In the genomic region with DNA sequence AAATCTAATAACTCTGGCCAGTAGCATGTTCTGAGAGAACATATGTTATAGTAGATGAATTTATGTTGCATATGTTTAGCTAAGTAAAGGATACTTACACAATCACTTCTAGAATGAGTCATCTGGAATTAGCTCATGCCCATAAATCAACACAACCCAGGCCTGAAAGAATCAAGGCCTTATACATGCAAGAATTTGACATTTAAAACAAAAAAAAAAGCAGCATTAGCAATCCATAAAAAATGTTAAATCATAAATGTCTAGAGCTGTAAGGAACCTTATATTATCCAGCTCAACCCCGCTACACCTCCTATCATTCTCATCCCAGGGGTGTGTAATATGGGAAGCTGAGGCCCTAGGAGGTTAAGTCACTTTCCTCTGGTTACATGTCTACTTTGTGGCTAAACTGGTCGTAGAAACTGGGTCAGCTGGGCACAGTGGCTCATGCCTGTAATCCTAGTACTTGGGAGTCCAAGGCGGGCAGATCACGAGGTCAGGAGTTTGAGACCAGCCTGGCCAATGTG, we compare ENCODE assay signal across 9 cellular contexts.
DNase-seq lines count a peak whose midpoint lies in the region; ATAC-seq and TF ChIP-seq lines count a peak whose summit lies in the region.
"Had no signal": no experiment of that assay in that cellular context is flagged by ENCODE, and none has a peak within 500 bp of the region (broad histone marks: within the 10 kb centered on the region; RNA-seq: fewer than 3 reads in every experiment).

No MANE protein-coding gene starts in this region.

- H3K27me3 ChIP-seq in MM.1S (replicated peaks; ENCODE audit: insufficient read depth, low read length): no peaks in the 10 kb centered on the region

- no peak overlapping the region for H3K4me3 ChIP-seq in MM.1S (ENCODE audit: low read length)

- H3K36me3 Mint-ChIP-seq in type B pancreatic cell: peaks cover 11% of the 10 kb centered on the region

- no peaks in the 10 kb centered on the region for H3K36me3 ChIP-seq in MM.1S (replicated peaks; ENCODE audit: insufficient read depth, low read length)

- peaks cover 23% of the 10 kb centered on the region for H3F3A ChIP-seq in MM.1S (ENCODE audit: insufficient read depth, low read length)

- peak; percentile 18 for DNase-seq in NK-92 treated with Interleukin-12 subunit alpha and Interleukin-12 subunit beta, amount 100 ng/mL, for 24 hours (lab: John Stamatoyannopoulos, UW)
- DNase-seq in NK-92 (lab: John Stamatoyannopoulos, UW; ENCODE audit: unreplicated experiment) (no peak), foreskin melanocyte (peak; percentile 92), type B pancreatic cell (ENCODE audit: extremely low spot score, unreplicated experiment) (no peak), MM.1S (no peak)
- no peak for DNase-seq in stimulated activated CD4-positive, alpha-beta T cell treated with anti-CD3 and anti-CD28 coated beads, Interleukin-4, amount 100 ng/mL, for 1 hour

- H3K4me2 ChIP-seq in MM.1S (ENCODE audit: low read depth, low read length): no peak overlapping the region

- H3K27me3 Mint-ChIP-seq in type B pancreatic cell: no peaks in the 10 kb centered on the region
- H3K27me3 Mint-ChIP-seq: central memory CD8-positive, alpha-beta T cell had no signal

- TF ChIP-seq CTCF in type B pancreatic cell (conservative IDR thresholded peaks at IDR 0.05) (no peak), MM.1S (IDR thresholded peaks at IDR 0.05; ENCODE audit: low read length) (no peak)

- peak; percentile 78 for ATAC-seq in SK-N-SH treated with all-trans-retinoic acid at 6 μM for 48 hours
- no peak for ATAC-seq in HG03439 (IDR thresholded peaks at IDR 0.05; ENCODE audit: unreplicated experiment)

- no peak overlapping the region for H3K27ac ChIP-seq in MM.1S (ENCODE audit: low read length)

- no peak overlapping the region for H3K9ac ChIP-seq in MM.1S (ENCODE audit: low read length)

- H3K4me1 Mint-ChIP-seq in type B pancreatic cell (ENCODE audit: unreplicated experiment): peaks cover 25% of the 10 kb centered on the region
- H3K4me1 Mint-ChIP-seq: central memory CD8-positive, alpha-beta T cell had no signal

- H3K9me3 Mint-ChIP-seq in type B pancreatic cell: peaks cover 13% of the 10 kb centered on the region
- H3K9me3 Mint-ChIP-seq: central memory CD8-positive, alpha-beta T cell had no signal

- H3K9me3 ChIP-seq in MM.1S (replicated peaks; ENCODE audit: insufficient read depth, low read length): no peaks in the 10 kb centered on the region

- H3K27ac Mint-ChIP-seq in type B pancreatic cell: peak overlapping the region; percentile 33

- no peaks in the 10 kb centered on the region for H4K20me1 ChIP-seq in MM.1S (ENCODE audit: insufficient read depth, low read length)

- no peaks in the 10 kb centered on the region for H3K79me2 ChIP-seq in MM.1S (ENCODE audit: low read length)

- H3K4me1 ChIP-seq in MM.1S (ENCODE audit: low read length): peaks cover 56% of the 10 kb centered on the region

- H2AFZ ChIP-seq in MM.1S (ENCODE audit: low read length): no peak overlapping the region

- H3K9me2 ChIP-seq in MM.1S (replicated peaks; ENCODE audit: insufficient read depth, low read length): no peaks in the 10 kb centered on the region

- H3K4me3 Mint-ChIP-seq in type B pancreatic cell: peak overlapping the region; percentile 10
- H3K4me3 Mint-ChIP-seq: central memory CD8-positive, alpha-beta T cell had no signal

TF ChIP-seq in SK-N-SH treated with all-trans-retinoic acid at 6 μM for 48 hours, 23 proteins besides CTCF, POLR2A, EP300 and RAD21 (continues in another document):
- TF ChIP-seq TOX (CRISPR knock-in tag; IDR thresholded peaks at IDR 0.05; ENCODE audit: borderline replicate concordance) (peak; percentile 80; the same call in 1 of the 2 replicates), CSDC2 (CRISPR knock-in tag; IDR thresholded peaks at IDR 0.05) (0 out of 2 replicates have a peak, but pooled peaks have one; percentile 73), TCF4 (CRISPR knock-in tag; IDR thresholded peaks at IDR 0.05; ENCODE audit: borderline replicate concordance) (no peak), ISL1 (CRISPR knock-in tag; IDR thresholded peaks at IDR 0.05) (peak; percentile 95), ZC3H10 (CRISPR knock-in tag; IDR thresholded peaks at IDR 0.05) (0 out of 2 replicates have a peak, but pooled peaks have one; percentile 60), ZFP3 (CRISPR knock-in tag; IDR thresholded peaks at IDR 0.05) (no peak), BACH2 (CRISPR knock-in tag; IDR thresholded peaks at IDR 0.05; ENCODE audit: borderline replicate concordance) (no peak), ESRRG (CRISPR knock-in tag; IDR thresholded peaks at IDR 0.05) (no peak)
- TF ChIP-seq, protein P1, sequence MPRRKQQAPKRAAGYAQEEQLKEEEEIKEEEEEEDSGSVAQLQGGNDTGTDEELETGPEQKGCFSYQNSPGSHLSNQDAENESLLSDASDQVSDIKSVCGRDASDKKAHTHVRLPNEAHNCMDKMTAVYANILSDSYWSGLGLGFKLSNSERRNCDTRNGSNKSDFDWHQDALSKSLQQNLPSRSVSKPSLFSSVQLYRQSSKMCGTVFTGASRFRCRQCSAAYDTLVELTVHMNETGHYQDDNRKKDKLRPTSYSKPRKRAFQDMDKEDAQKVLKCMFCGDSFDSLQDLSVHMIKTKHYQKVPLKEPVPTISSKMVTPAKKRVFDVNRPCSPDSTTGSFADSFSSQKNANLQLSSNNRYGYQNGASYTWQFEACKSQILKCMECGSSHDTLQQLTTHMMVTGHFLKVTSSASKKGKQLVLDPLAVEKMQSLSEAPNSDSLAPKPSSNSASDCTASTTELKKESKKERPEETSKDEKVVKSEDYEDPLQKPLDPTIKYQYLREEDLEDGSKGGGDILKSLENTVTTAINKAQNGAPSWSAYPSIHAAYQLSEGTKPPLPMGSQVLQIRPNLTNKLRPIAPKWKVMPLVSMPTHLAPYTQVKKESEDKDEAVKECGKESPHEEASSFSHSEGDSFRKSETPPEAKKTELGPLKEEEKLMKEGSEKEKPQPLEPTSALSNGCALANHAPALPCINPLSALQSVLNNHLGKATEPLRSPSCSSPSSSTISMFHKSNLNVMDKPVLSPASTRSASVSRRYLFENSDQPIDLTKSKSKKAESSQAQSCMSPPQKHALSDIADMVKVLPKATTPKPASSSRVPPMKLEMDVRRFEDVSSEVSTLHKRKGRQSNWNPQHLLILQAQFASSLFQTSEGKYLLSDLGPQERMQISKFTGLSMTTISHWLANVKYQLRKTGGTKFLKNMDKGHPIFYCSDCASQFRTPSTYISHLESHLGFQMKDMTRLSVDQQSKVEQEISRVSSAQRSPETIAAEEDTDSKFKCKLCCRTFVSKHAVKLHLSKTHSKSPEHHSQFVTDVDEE (CRISPR knock-in tag; IDR thresholded peaks at IDR 0.05): no peak
- TF ChIP-seq, protein P2, sequence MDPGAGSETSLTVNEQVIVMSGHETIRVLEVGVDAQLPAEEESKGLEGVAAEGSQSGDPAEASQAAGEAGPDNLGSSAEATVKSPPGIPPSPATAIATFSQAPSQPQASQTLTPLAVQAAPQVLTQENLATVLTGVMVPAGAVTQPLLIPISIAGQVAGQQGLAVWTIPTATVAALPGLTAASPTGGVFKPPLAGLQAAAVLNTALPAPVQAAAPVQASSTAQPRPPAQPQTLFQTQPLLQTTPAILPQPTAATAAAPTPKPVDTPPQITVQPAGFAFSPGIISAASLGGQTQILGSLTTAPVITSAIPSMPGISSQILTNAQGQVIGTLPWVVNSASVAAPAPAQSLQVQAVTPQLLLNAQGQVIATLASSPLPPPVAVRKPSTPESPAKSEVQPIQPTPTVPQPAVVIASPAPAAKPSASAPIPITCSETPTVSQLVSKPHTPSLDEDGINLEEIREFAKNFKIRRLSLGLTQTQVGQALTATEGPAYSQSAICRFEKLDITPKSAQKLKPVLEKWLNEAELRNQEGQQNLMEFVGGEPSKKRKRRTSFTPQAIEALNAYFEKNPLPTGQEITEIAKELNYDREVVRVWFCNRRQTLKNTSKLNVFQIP (CRISPR knock-in tag; IDR thresholded peaks at IDR 0.05; ENCODE audit: borderline replicate concordance, low read depth): no peak
- TF ChIP-seq, protein P3, sequence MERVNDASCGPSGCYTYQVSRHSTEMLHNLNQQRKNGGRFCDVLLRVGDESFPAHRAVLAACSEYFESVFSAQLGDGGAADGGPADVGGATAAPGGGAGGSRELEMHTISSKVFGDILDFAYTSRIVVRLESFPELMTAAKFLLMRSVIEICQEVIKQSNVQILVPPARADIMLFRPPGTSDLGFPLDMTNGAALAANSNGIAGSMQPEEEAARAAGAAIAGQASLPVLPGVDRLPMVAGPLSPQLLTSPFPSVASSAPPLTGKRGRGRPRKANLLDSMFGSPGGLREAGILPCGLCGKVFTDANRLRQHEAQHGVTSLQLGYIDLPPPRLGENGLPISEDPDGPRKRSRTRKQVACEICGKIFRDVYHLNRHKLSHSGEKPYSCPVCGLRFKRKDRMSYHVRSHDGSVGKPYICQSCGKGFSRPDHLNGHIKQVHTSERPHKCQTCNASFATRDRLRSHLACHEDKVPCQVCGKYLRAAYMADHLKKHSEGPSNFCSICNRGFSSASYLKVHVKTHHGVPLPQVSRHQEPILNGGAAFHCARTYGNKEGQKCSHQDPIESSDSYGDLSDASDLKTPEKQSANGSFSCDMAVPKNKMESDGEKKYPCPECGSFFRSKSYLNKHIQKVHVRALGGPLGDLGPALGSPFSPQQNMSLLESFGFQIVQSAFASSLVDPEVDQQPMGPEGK (CRISPR knock-in tag; IDR thresholded peaks at IDR 0.05; ENCODE audit: borderline replicate concordance): peak; percentile 24; the same call in 1 of the 2 replicates
- TF ChIP-seq, protein P4, sequence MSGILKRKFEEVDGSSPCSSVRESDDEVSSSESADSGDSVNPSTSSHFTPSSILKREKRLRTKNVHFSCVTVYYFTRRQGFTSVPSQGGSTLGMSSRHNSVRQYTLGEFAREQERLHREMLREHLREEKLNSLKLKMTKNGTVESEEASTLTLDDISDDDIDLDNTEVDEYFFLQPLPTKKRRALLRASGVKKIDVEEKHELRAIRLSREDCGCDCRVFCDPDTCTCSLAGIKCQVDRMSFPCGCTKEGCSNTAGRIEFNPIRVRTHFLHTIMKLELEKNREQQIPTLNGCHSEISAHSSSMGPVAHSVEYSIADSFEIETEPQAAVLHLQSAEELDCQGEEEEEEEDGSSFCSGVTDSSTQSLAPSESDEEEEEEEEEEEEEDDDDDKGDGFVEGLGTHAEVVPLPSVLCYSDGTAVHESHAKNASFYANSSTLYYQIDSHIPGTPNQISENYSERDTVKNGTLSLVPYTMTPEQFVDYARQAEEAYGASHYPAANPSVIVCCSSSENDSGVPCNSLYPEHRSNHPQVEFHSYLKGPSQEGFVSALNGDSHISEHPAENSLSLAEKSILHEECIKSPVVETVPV (CRISPR knock-in tag; IDR thresholded peaks at IDR 0.05): no peak

Comparison
In these comparisons a context has a peak if more than half of its experiments do, and no peak if none do; other contexts are left out.
1. DNase-seq: peak in NK-92 treated with Interleukin-12 subunit alpha and Interleukin-12 subunit beta, amount 100 ng/mL, for 24 hours (single experiment) and foreskin melanocyte (single experiment); none in NK-92 (single experiment), type B pancreatic cell (single experiment), stimulated activated CD4-positive, alpha-beta T cell treated with anti-CD3 and anti-CD28 coated beads, Interleukin-4, amount 100 ng/mL, for 1 hour (single experiment) and MM.1S (single experiment).